In genomic region chr4:89110986-89111832, GRCh38 we compare ENCODE assay signal across 1 cellular context.
TF ChIP-seq lines count a peak whose summit lies in the region.

TIGD2 (plus strand) TSS chr4:89111533; CDS start chr4:89112975, 1,442 bp downstream.

TF ChIP-seq in HepG2, 621 proteins besides CTCF, POLR2A, EP300 and RAD21 (continued from another document and continues in another):
- no peak for TF ChIP-seq ZBTB40 (IDR thresholded peaks at IDR 0.05)
- no peak; the same call in 1 of the 2 replicates for TF ChIP-seq ZBTB40 (CRISPR knock-in tag; IDR thresholded peaks at IDR 0.05)
- TF ChIP-seq KLF16 (CRISPR knock-in tag; IDR thresholded peaks at IDR 0.05): peak in 1 of 2 experiments; percentile 72; a peak in 1 of 4 replicates
- peak; percentile 45; the same call in 1 of the 2 replicates for TF ChIP-seq SATB2 (CRISPR knock-in tag; IDR thresholded peaks at IDR 0.05)
- TF ChIP-seq ZBTB7A (CRISPR knock-in tag; IDR thresholded peaks at IDR 0.05): no peak
- TF ChIP-seq ZNF670 (CRISPR knock-in tag; IDR thresholded peaks at IDR 0.05; ENCODE audit: borderline replicate concordance): no peak; the same call in 1 of the 2 replicates
- peak; percentile 88 for TF ChIP-seq TAF1 (CRISPR knock-in tag; IDR thresholded peaks at IDR 0.05)
- no peak for TF ChIP-seq TOE1 (CRISPR knock-in tag; IDR thresholded peaks at IDR 0.05)
- TF ChIP-seq SMAD9 (CRISPR knock-in tag; IDR thresholded peaks at IDR 0.05): no peak
- peak; percentile 75 for TF ChIP-seq HOXA5 (CRISPR knock-in tag; IDR thresholded peaks at IDR 0.05)
- TF ChIP-seq, protein P1, sequence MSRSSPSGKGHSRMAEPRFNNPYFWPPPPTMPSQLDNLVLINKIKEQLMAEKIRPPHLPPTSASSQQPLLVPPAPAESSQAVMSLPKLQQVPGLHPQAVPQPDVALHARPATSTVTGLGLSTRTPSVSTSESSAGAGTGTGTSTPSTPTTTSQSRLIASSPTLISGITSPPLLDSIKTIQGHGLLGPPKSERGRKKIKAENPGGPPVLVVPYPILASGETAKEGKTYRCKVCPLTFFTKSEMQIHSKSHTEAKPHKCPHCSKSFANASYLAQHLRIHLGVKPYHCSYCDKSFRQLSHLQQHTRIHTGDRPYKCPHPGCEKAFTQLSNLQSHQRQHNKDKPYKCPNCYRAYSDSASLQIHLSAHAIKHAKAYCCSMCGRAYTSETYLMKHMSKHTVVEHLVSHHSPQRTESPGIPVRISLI (CRISPR knock-in tag; IDR thresholded peaks at IDR 0.05; ENCODE audit: borderline replicate concordance): no peak; the same call in 1 of the 2 replicates
- TF ChIP-seq TGIF2 (CRISPR knock-in tag; IDR thresholded peaks at IDR 0.05): no peak; the same call in 1 of the 2 replicates
- TF ChIP-seq ZMYM3 (CRISPR knock-in tag; IDR thresholded peaks at IDR 0.05): no peak
- TF ChIP-seq ZSCAN25 (CRISPR knock-in tag; IDR thresholded peaks at IDR 0.05): peak; percentile 98
- TF ChIP-seq ZNF232 (CRISPR knock-in tag; IDR thresholded peaks at IDR 0.05; ENCODE audit: borderline replicate concordance): peak; percentile 83; the same call in 1 of the 2 replicates
- TF ChIP-seq ZNF530 (CRISPR knock-in tag; IDR thresholded peaks at IDR 0.05; ENCODE audit: low read depth): no peak
- TF ChIP-seq ATF6 (CRISPR knock-in tag; conservative IDR thresholded peaks at IDR 0.05): no peak
- TF ChIP-seq CENPT (CRISPR knock-in tag; IDR thresholded peaks at IDR 0.05; ENCODE audit: low read depth): peak; percentile 45; the same call in 1 of the 2 replicates
- TF ChIP-seq ZNF816 (CRISPR knock-in tag; IDR thresholded peaks at IDR 0.05; ENCODE audit: borderline replicate concordance): peak; percentile 67
- no peak for TF ChIP-seq TFAP4 (IDR thresholded peaks at IDR 0.05; ENCODE audit: borderline replicate concordance, low read depth)
- no peak; the same call in 1 of the 2 replicates for TF ChIP-seq RARA (CRISPR knock-in tag; IDR thresholded peaks at IDR 0.05)
- peak; percentile 69; the same call in 1 of the 2 replicates for TF ChIP-seq THAP7 (CRISPR knock-in tag; IDR thresholded peaks at IDR 0.05)
- no peak; the same call in 1 of the 2 replicates for TF ChIP-seq ZNF143 (CRISPR knock-in tag; IDR thresholded peaks at IDR 0.05)
- TF ChIP-seq FOXO4 (CRISPR knock-in tag; conservative IDR thresholded peaks at IDR 0.05): no peak
- no peak for TF ChIP-seq TRIM24 (CRISPR knock-in tag; IDR thresholded peaks at IDR 0.05)
- TF ChIP-seq ZBTB46 (CRISPR knock-in tag; IDR thresholded peaks at IDR 0.05; ENCODE audit: borderline replicate concordance): no peak
- TF ChIP-seq ZNF205 (CRISPR knock-in tag; IDR thresholded peaks at IDR 0.05): peak; percentile 63
- TF ChIP-seq ZNF878 (CRISPR knock-in tag; IDR thresholded peaks at IDR 0.05): no peak
- TF ChIP-seq, protein P2, sequence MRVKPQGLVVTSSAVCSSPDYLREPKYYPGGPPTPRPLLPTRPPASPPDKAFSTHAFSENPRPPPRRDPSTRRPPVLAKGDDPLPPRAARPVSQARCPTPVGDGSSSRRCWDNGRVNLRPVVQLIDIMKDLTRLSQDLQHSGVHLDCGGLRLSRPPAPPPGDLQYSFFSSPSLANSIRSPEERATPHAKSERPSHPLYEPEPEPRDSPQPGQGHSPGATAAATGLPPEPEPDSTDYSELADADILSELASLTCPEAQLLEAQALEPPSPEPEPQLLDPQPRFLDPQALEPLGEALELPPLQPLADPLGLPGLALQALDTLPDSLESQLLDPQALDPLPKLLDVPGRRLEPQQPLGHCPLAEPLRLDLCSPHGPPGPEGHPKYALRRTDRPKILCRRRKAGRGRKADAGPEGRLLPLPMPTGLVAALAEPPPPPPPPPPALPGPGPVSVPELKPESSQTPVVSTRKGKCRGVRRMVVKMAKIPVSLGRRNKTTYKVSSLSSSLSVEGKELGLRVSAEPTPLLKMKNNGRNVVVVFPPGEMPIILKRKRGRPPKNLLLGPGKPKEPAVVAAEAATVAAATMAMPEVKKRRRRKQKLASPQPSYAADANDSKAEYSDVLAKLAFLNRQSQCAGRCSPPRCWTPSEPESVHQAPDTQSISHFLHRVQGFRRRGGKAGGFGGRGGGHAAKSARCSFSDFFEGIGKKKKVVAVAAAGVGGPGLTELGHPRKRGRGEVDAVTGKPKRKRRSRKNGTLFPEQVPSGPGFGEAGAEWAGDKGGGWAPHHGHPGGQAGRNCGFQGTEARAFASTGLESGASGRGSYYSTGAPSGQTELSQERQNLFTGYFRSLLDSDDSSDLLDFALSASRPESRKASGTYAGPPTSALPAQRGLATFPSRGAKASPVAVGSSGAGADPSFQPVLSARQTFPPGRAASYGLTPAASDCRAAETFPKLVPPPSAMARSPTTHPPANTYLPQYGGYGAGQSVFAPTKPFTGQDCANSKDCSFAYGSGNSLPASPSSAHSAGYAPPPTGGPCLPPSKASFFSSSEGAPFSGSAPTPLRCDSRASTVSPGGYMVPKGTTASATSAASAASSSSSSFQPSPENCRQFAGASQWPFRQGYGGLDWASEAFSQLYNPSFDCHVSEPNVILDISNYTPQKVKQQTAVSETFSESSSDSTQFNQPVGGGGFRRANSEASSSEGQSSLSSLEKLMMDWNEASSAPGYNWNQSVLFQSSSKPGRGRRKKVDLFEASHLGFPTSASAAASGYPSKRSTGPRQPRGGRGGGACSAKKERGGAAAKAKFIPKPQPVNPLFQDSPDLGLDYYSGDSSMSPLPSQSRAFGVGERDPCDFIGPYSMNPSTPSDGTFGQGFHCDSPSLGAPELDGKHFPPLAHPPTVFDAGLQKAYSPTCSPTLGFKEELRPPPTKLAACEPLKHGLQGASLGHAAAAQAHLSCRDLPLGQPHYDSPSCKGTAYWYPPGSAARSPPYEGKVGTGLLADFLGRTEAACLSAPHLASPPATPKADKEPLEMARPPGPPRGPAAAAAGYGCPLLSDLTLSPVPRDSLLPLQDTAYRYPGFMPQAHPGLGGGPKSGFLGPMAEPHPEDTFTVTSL (CRISPR knock-in tag; IDR thresholded peaks at IDR 0.05; ENCODE audit: borderline replicate concordance): no peak
